Comparison of ENCODE assay signal across 1 cellular context in genomic region chr11:65919151-65920034, GRCh38.
TF ChIP-seq lines count a peak whose summit lies in the region.

Gene DRAP1, plus strand, starts transcription at chr11:65919426. Its CDS starts 76 bp downstream, at chr11:65919502.

TF ChIP-seq in K562, 482 proteins besides CTCF, POLR2A, EP300 and RAD21 (continued from another document and continues in another):
- TF ChIP-seq TFAP4 (CRISPR knock-in tag; IDR thresholded peaks at IDR 0.05; ENCODE audit: borderline replicate concordance) (peak; percentile 80), FOXA1 (IDR thresholded peaks at IDR 0.05; ENCODE audit: borderline replicate concordance) (no peak), POLR2AphosphoS5 (IDR thresholded peaks at IDR 0.05; ENCODE audit: control insufficient read depth, insufficient read depth, low read depth, low read length) (no peak), NCOA2 (IDR thresholded peaks at IDR 0.05; ENCODE audit: partially characterized antibody in 2 of 2) (no peak), TCF15 (CRISPR knock-in tag; IDR thresholded peaks at IDR 0.05) (no peak), LARP7 (IDR thresholded peaks at IDR 0.05) (0 out of 2 replicates have a peak, but pooled peaks have one; percentile 75), ZNF584 (CRISPR knock-in tag; IDR thresholded peaks at IDR 0.05; ENCODE audit: low read depth) (no peak), TFE3 (CRISPR knock-in tag; IDR thresholded peaks at IDR 0.05) (no peak), PTBP1 (IDR thresholded peaks at IDR 0.05; ENCODE audit: low read depth, low read length) (no peak), SP2 (IDR thresholded peaks at IDR 0.05; ENCODE audit: extremely low read depth, low read depth, low read length, poor library complexity, severe bottlenecking) (peak; percentile 39), SIRT6 (IDR thresholded peaks at IDR 0.05; ENCODE audit: low read depth, low read length) (no peak), LEF1 (IDR thresholded peaks at IDR 0.05) (no peak), POU5F1 (IDR thresholded peaks at IDR 0.05; ENCODE audit: borderline replicate concordance, low read depth, low read length, partially characterized antibody) (no peak), KLF1 (tag; IDR thresholded peaks at IDR 0.05) (no peak), KAT8 (IDR thresholded peaks at IDR 0.05; ENCODE audit: low read depth) (no peak), ARNT (IDR thresholded peaks at IDR 0.05) (no peak), ZNF507 (tag; conservative IDR thresholded peaks at IDR 0.05) (no peak), MCM2 (IDR thresholded peaks at IDR 0.05; ENCODE audit: low read depth) (no peak), ZBTB12 (CRISPR knock-in tag; IDR thresholded peaks at IDR 0.05) (peak; percentile 69), HMGN3 (IDR thresholded peaks at IDR 0.05; ENCODE audit: borderline replicate concordance, extremely low read depth, insufficient read length, low read depth, low read length) (peak; percentile 98), PCBP1 (IDR thresholded peaks at IDR 0.05; ENCODE audit: low read depth, low read length, poor library complexity, severe bottlenecking) (peak; percentile 90), TGIF2 (CRISPR knock-in tag; IDR thresholded peaks at IDR 0.05) (peak; percentile 75; the same call in 1 of the 2 replicates), ESRRB (CRISPR knock-in tag; IDR thresholded peaks at IDR 0.05; ENCODE audit: borderline replicate concordance) (no peak), ZNF76 (CRISPR knock-in tag; IDR thresholded peaks at IDR 0.05; ENCODE audit: borderline replicate concordance) (no peak), SRSF9 (IDR thresholded peaks at IDR 0.05; ENCODE audit: borderline replicate concordance, low read depth, low read length) (no peak), SAFB (IDR thresholded peaks at IDR 0.05; ENCODE audit: borderline replicate concordance, low read depth, low read length) (no peak), CREB1 (IDR thresholded peaks at IDR 0.05) (peak; percentile 76; the same call in 1 of the 2 replicates), CREB1 (CRISPR knock-in tag; IDR thresholded peaks at IDR 0.05) (peak; percentile 89), USF1 (CRISPR knock-in tag; IDR thresholded peaks at IDR 0.05) (no peak), JUN (IDR thresholded peaks at IDR 0.05; ENCODE audit: borderline replicate concordance, low read depth, low read length) (peak; percentile 70; the same call in 1 of the 2 replicates), JUN (CRISPR knock-in tag; IDR thresholded peaks at IDR 0.05; ENCODE audit: borderline replicate concordance) (0 out of 2 replicates have a peak, but pooled peaks have one; percentile 7), PHB (CRISPR knock-in tag; IDR thresholded peaks at IDR 0.05) (no peak), NFRKB (IDR thresholded peaks at IDR 0.05; ENCODE audit: low read depth) (no peak), ZNF347 (CRISPR knock-in tag; IDR thresholded peaks at IDR 0.05; ENCODE audit: low read depth) (no peak), BCL6 (CRISPR knock-in tag; IDR thresholded peaks at IDR 0.05) (no peak), TSC22D4 (tag; IDR thresholded peaks at IDR 0.05) (no peak), PRMT5 (CRISPR knock-in tag; IDR thresholded peaks at IDR 0.05) (no peak), ZNF354B (CRISPR knock-in tag; IDR thresholded peaks at IDR 0.05) (no peak), ZNF785 (CRISPR knock-in tag; IDR thresholded peaks at IDR 0.05) (no peak), CXXC5 (CRISPR knock-in tag; IDR thresholded peaks at IDR 0.05) (peak; percentile 97), USF2 (CRISPR knock-in tag; IDR thresholded peaks at IDR 0.05) (no peak), TRIM25 (IDR thresholded peaks at IDR 0.05; ENCODE audit: borderline replicate concordance) (no peak), ZNF384 (IDR thresholded peaks at IDR 0.05; ENCODE audit: low read depth, low read length) (peak; percentile 18; the same call in 1 of the 2 replicates), ARID3B (CRISPR knock-in tag; IDR thresholded peaks at IDR 0.05; ENCODE audit: borderline replicate concordance) (no peak), SIN3B (IDR thresholded peaks at IDR 0.05; ENCODE audit: low read depth) (peak; percentile 60; the same call in 1 of the 2 replicates), MAFF (IDR thresholded peaks at IDR 0.05; ENCODE audit: low read length) (no peak), JUND (IDR thresholded peaks at IDR 0.05; ENCODE audit: borderline replicate concordance, low read depth, low read length) (peak; percentile 66), JUND (tag; IDR thresholded peaks at IDR 0.05; ENCODE audit: borderline replicate concordance, low read depth, low read length) (peak; percentile 34; the same call in 1 of the 3 replicates), HDAC6 (IDR thresholded peaks at IDR 0.05; ENCODE audit: low read depth, low read length) (no peak), MCM7 (IDR thresholded peaks at IDR 0.05) (no peak), TSHZ1 (CRISPR knock-in tag; IDR thresholded peaks at IDR 0.05) (no peak), ELK3 (CRISPR knock-in tag; IDR thresholded peaks at IDR 0.05) (no peak), ZBTB1 (CRISPR knock-in tag; IDR thresholded peaks at IDR 0.05; ENCODE audit: borderline replicate concordance, low read depth) (peak; percentile 64; the same call in 1 of the 2 replicates), SRSF1 (IDR thresholded peaks at IDR 0.05; ENCODE audit: low read depth, low read length) (no peak), RCOR1 (IDR thresholded peaks at IDR 0.05; ENCODE audit: borderline replicate concordance in 1 of 2, low read depth in 2 of 2, low read length in 2 of 2) (peak in 1 of 2 experiments; percentile 67; a peak in 2 of 4 replicates), ZNF79 (CRISPR knock-in tag; IDR thresholded peaks at IDR 0.05; ENCODE audit: low read depth) (no peak), ZBTB43 (CRISPR knock-in tag; IDR thresholded peaks at IDR 0.05) (no peak), PHF20 (IDR thresholded peaks at IDR 0.05; ENCODE audit: partially characterized antibody) (peak; percentile 46), TBP (optimal IDR thresholded peaks at IDR 0.05; ENCODE audit: low read depth, low read length) (peak; percentile 67)
